In genomic region chr4:3387943-3388348, GRCh38 we compare ENCODE assay signal across 1 cellular context.
TF ChIP-seq lines count a peak whose summit lies in the region.

No MANE protein-coding gene starts in this region.

TF ChIP-seq in H1, 55 proteins besides CTCF, POLR2A, EP300 and RAD21 (continued from another document):
- TF ChIP-seq E2F6 (IDR thresholded peaks at IDR 0.05) = no peak
- no peak for TF ChIP-seq SUZ12 (IDR thresholded peaks at IDR 0.05; ENCODE audit: low read length)
- TF ChIP-seq FOSL1 (IDR thresholded peaks at IDR 0.05; ENCODE audit: insufficient read depth, low read depth, low read length) = no peak
TF ChIP-seq in H1: peak in this region for 0.
